Comparison of ENCODE assay signal across 8 cellular contexts in the genomic region with DNA sequence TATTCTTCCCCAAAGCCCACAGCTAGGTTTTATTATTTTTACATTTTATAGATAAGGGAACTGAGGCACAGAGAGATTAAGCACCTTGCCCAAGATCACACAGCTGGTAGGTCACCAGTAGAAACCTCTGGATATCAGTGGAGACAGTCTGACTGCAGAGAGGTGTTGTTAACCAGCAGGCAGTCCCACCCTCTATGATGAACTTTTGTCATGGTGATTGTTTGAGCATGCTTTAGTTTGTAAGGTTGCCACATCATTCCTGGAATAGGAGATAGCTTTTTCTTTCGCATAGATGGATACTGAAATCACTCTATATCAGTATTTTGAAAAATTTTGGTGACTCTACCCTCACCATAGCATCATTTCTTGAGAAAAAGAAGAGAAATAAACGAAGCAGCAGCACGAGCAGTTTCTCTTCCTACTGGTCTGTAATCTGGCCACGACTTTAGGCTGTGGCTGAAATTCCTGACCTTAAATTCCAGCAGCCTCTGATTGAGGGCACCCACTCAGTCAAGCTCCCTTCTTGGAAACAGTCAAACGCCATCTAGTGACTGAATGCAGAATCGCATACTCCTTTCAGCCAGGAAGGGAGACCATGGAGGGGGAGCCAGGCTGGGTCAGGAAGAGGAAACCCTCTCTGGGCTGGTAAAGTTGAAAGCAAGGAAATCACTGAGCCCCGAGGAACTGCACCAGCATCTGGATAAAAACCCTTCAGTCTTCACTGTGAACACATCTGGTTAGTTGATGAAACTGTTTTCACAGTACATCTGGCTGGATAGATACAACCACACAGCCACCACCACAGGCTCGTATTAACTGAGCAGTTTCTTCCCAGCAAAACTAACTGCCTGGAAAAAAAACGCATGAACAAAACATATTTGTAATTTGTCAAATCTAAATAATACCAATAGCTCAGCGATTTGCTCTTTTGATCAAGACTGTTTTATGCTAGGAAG.
DNase-seq lines count a peak whose midpoint lies in the region; FAIRE-seq and TF ChIP-seq lines count a peak whose summit lies in the region.

No MANE protein-coding gene starts in this region.

- H3K9me3 Mint-ChIP-seq in activated CD4-positive, alpha-beta T cell treated with anti-CD3 and anti-CD28 coated beads, Interleukin-2, amount 10 ng/mL, durations not matched to agents 24 days and 14 days: peaks cover 7% of the 10 kb centered on the region

- no peak for TF ChIP-seq POLR2A in GM12891 (IDR thresholded peaks at IDR 0.05; ENCODE audit: low read depth, low read length)

- peak; percentile 32 for DNase-seq in GM12891 (ENCODE audit: insufficient read length, low spot score)
- DNase-seq in NCI-H2196 treated with DMSO at 0.1 percent for 48 hours (lab: John Stamatoyannopoulos, UW; ENCODE audit: unreplicated experiment): peak; percentile 10
- peak; percentile 88 for DNase-seq in activated CD4-positive, alpha-beta T cell treated with anti-CD3 and anti-CD28 coated beads, Interleukin-2, amount 10 ng/mL, durations not matched to agents 24 days and 14 days
- DNase-seq in ecto neural progenitor cell (ENCODE audit: low spot score): peak; percentile 77
- peak; percentile 62 to 67 for DNase-seq in lung microvascular endothelial cell (ENCODE audit: low read depth in 2 of 2)
- peak; percentile 8 for DNase-seq in stimulated activated CD8-positive, alpha-beta memory T cell treated with anti-CD3 and anti-CD28 coated beads, Interleukin-4, amount 100 ng/mL, for 24 hours (ENCODE audit: low read depth)
- DNase-seq in DMS153 (lab: John Stamatoyannopoulos, UW): no peak

- FAIRE-seq in GM12891 (lab: Jason Lieb, UNC): peak; percentile 82

- intact Hi-C loops in activated CD4-positive, alpha-beta T cell treated with anti-CD3 and anti-CD28 coated beads, Interleukin-2, amount 10 ng/mL, durations not matched to agents 24 days and 14 days (cut with micrococcal nuclease): loop anchor here (2.0 kb wide), 1 partner anchor 102 kb away; no protein-coding TSS in a partner anchor

- no peak overlapping the region for H3K4me3 Mint-ChIP-seq in activated CD4-positive, alpha-beta T cell treated with anti-CD3 and anti-CD28 coated beads, Interleukin-2, amount 10 ng/mL, durations not matched to agents 24 days and 14 days

- peaks cover 16% of the 10 kb centered on the region for H3K27me3 Mint-ChIP-seq in activated CD4-positive, alpha-beta T cell treated with anti-CD3 and anti-CD28 coated beads, Interleukin-2, amount 10 ng/mL, durations not matched to agents 24 days and 14 days

- H3K27ac Mint-ChIP-seq in activated CD4-positive, alpha-beta T cell treated with anti-CD3 and anti-CD28 coated beads, Interleukin-2, amount 10 ng/mL, durations not matched to agents 24 days and 14 days: no peak overlapping the region

- H3K4me1 Mint-ChIP-seq in activated CD4-positive, alpha-beta T cell treated with anti-CD3 and anti-CD28 coated beads, Interleukin-2, amount 10 ng/mL, durations not matched to agents 24 days and 14 days: peaks cover 7% of the 10 kb centered on the region

- peak; percentile 81 for TF ChIP-seq CTCF in 22Rv1 (IDR thresholded peaks at IDR 0.05)

- H3K36me3 Mint-ChIP-seq in activated CD4-positive, alpha-beta T cell treated with anti-CD3 and anti-CD28 coated beads, Interleukin-2, amount 10 ng/mL, durations not matched to agents 24 days and 14 days (ENCODE audit: low read depth): no peaks in the 10 kb centered on the region

- H3K27ac ChIP-seq in 22Rv1: no peak overlapping the region

TF ChIP-seq in GM12891, 5 proteins besides CTCF, POLR2A, EP300 and RAD21:
- TF ChIP-seq PAX5 (IDR thresholded peaks at IDR 0.05; ENCODE audit: insufficient read depth, low read length, severe bottlenecking) (no peak), TAF1 (IDR thresholded peaks at IDR 0.05; ENCODE audit: low read depth, low read length) (no peak), SPI1 (IDR thresholded peaks at IDR 0.05; ENCODE audit: low read depth, low read length) (no peak), POU2F2 (IDR thresholded peaks at IDR 0.05; ENCODE audit: low read depth, low read length) (0 out of 2 replicates have a peak, but pooled peaks have one; percentile 19)
